Comparison of ENCODE assay signal across 8 cellular contexts in the genomic region with DNA sequence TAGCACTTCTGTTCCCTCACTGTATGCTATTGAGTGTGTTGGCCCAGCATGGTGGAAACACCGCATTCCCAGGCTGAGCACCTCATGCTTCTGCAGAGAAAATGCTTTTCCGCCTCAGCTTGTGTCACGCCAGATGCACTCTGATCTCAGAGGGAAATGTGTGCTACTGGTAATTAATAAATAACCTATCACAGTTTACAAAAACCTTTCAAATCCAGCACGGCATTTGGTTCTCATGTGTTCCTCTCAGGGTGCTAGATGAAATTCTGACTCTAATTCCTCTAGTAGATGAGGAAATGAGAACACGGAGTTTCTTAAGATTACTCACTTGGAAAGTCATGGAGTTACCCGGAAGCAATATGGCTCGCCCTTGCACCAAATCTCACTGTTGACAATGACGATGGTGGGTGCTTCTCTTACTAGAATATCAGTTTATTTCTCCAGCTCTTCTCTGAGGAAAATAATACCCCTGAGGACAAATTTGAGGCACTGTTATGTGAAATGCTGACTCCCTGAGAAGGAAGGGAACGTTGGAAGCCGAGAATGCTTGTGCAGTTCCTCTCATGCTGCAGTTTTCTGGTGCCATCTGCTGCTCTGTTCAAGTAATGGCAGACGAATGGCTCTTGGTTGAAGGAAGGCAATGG.
DNase-seq lines count a peak whose midpoint lies in the region; ATAC-seq and TF ChIP-seq lines count a peak whose summit lies in the region.

No MANE protein-coding gene starts in this region.

- TF ChIP-seq CTCF in GM12872 (IDR thresholded peaks at IDR 0.05; ENCODE audit: insufficient read depth, low read depth, low read length): peak; percentile 83
- peak; percentile 99 for TF ChIP-seq CTCF in choroid plexus epithelial cell (conservative IDR thresholded peaks at IDR 0.05; ENCODE audit: low read depth, low read length)

- peak overlapping the region; percentile 40 for H3K4me3 ChIP-seq in choroid plexus epithelial cell (ENCODE audit: low read depth, low read length)

- peak; percentile 69 for DNase-seq in AG08395 (ENCODE audit: low spot score)
- peak; percentile 78 for DNase-seq in NCI-H1048 (lab: John Stamatoyannopoulos, UW)
- peak; percentile 64 for DNase-seq in SK-N-DZ (ENCODE audit: low spot score)
- peak; percentile 92 for DNase-seq in choroid plexus epithelial cell (ENCODE audit: low read depth)
- peak; percentile 89 for DNase-seq in left kidney (ENCODE audit: low read depth, low spot score)
- peak; percentile 47 for DNase-seq in stimulated activated CD4-positive, alpha-beta T cell treated with anti-CD3 and anti-CD28 coated beads, Interleukin-4, amount 100 ng/mL, for 24 hours

- ATAC-seq in HG02588 (IDR thresholded peaks at IDR 0.05; ENCODE audit: unreplicated experiment): peak; percentile 73

Comparison
In these comparisons a context has a peak if more than half of its experiments do, and no peak if none do; other contexts are left out.
1. Peak in every context shown above with its lines: DNase-seq, ATAC-seq and H3K4me3 ChIP-seq.